ENCODE assay signal across 8 cellular contexts in genomic region chr16:66751135-66751991, GRCh38. TPM values are rescaled to one million over a fixed set of nuclear protein-coding genes. Genes with fewer than 3 reads are reported as not detected.
A peak's percentile ranks its signal among the peaks of the same experiment; 100 is the strongest.
DNase-seq lines count a peak whose midpoint lies in the region; ATAC-seq and TF ChIP-seq lines count a peak whose summit lies in the region.

Gene DYNC1LI2 (minus strand): TSS chr16:66751609. CDS start chr16:66751591, 18 bp downstream.

- H3K4me1 Mint-ChIP-seq in activated naive CD8-positive, alpha-beta T cell (ENCODE audit: low read depth) = peaks cover 38% of the 10 kb centered on the region
- peaks cover 13% of the 10 kb centered on the region for H3K4me1 Mint-ChIP-seq in glutamatergic neuron (ENCODE audit: low read depth, unreplicated experiment)
- peaks cover 27% of the 10 kb centered on the region for H3K4me1 Mint-ChIP-seq in osteocyte (ENCODE audit: unreplicated experiment)

- H3K4me3 Mint-ChIP-seq in activated naive CD8-positive, alpha-beta T cell = peak within 1 kb of the TSS; percentile 95
- peak within 1 kb of the TSS; percentile 91 for H3K4me3 Mint-ChIP-seq in glutamatergic neuron (ENCODE audit: unreplicated experiment)
- peak within 1 kb of the TSS; percentile 85 for H3K4me3 Mint-ChIP-seq in osteocyte (ENCODE audit: unreplicated experiment)

- H3K4me3 ChIP-seq in thoracic aorta = peak within 1 kb of the TSS; percentile 81

- in situ Hi-C loops in G401 (cut with HindIII; ENCODE audit: low sequenced_read_pairs) = no loop called here

- no peaks in the 10 kb centered on the region for H3K9me3 ChIP-seq in thoracic aorta

- no peaks in the 10 kb centered on the region for H3K9me3 Mint-ChIP-seq in activated naive CD8-positive, alpha-beta T cell (ENCODE audit: low read depth)
- peaks cover 9% of the 10 kb centered on the region for H3K9me3 Mint-ChIP-seq in glutamatergic neuron (ENCODE audit: unreplicated experiment)
- H3K9me3 Mint-ChIP-seq in osteocyte (ENCODE audit: unreplicated experiment) = no peaks in the 10 kb centered on the region

- ATAC-seq in GM21825 (IDR thresholded peaks at IDR 0.05; ENCODE audit: unreplicated experiment) (peak; percentile 89), thoracic aorta (ENCODE audit: insufficient number of reproducible peaks, low FRiP score, low read depth) (peak; percentile 94)

- H3K4me1 ChIP-seq in thoracic aorta (ENCODE audit: control insufficient read depth in 1 of 2, low read depth in 2 of 2) = peaks cover 18 to 30% of the 10 kb centered on the region in 2 donors

- H3K27ac ChIP-seq in thoracic aorta = peak within 1 kb of the TSS; percentile 81 to 83

- H3K36me3 Mint-ChIP-seq in activated naive CD8-positive, alpha-beta T cell = no peaks in the 10 kb centered on the region
- H3K36me3 Mint-ChIP-seq in glutamatergic neuron (ENCODE audit: unreplicated experiment) (no peaks in the 10 kb centered on the region), osteocyte (ENCODE audit: unreplicated experiment) (peaks cover 18% of the 10 kb centered on the region)

- no peaks in the 10 kb centered on the region for H3K27me3 ChIP-seq in thoracic aorta (replicated peaks; ENCODE audit: insufficient read depth)

- peak within 1 kb of the TSS; percentile 93 for H3K27ac Mint-ChIP-seq in activated naive CD8-positive, alpha-beta T cell
- H3K27ac Mint-ChIP-seq in glutamatergic neuron (ENCODE audit: unreplicated experiment) = peak within 1 kb of the TSS; percentile 91
- peak within 1 kb of the TSS; percentile 80 for H3K27ac Mint-ChIP-seq in osteocyte (ENCODE audit: unreplicated experiment)

- TF ChIP-seq CTCF in glutamatergic neuron (IDR thresholded peaks at IDR 0.05; ENCODE audit: partially characterized antibody, unreplicated experiment) (peak; percentile 75), osteocyte (IDR thresholded peaks at IDR 0.05) (peak; percentile 91), thoracic aorta (IDR thresholded peaks at IDR 0.05) (peak; percentile 75)

- no peaks in the 10 kb centered on the region for H3K36me3 ChIP-seq in thoracic aorta

- H3K27me3 Mint-ChIP-seq in activated naive CD8-positive, alpha-beta T cell = peaks cover 1% of the 10 kb centered on the region
- H3K27me3 Mint-ChIP-seq in glutamatergic neuron (ENCODE audit: unreplicated experiment) (peaks cover 4% of the 10 kb centered on the region), osteocyte (ENCODE audit: unreplicated experiment) (peaks cover 20% of the 10 kb centered on the region)

- peak; percentile 70 for DNase-seq in G401 (ENCODE audit: low spot score)
- DNase-seq in LHCN-M2 (ENCODE audit: low read depth) = peak; percentile 64
- DNase-seq in SKM-1 treated with dmso at 0.1 percent for 144 hours (lab: John Stamatoyannopoulos, UW; ENCODE audit: unreplicated experiment) = peak; percentile 55
- peak; percentile 86 for DNase-seq in glutamatergic neuron
- DNase-seq in osteocyte (ENCODE audit: extremely low spot score, unreplicated experiment) = peak; percentile 96
- DNase-seq in thoracic aorta (ENCODE audit: low spot score) = peak; percentile 53

RNA-seq across cellular contexts. Expression of gene DYNC1LI2, which starts in this region (rescaled TPM):
- 41.6 and 63.4 TPM in 2 replicates for total RNA-seq in G401 (2014; rRNA removed; shearing (Covaris generic))
- total RNA-seq in LHCN-M2 (2014; rRNA removed) (110 and 117 TPM in 2 replicates), glutamatergic neuron (ENCODE audit: unreplicated experiment) (269 TPM), osteocyte (139 and 151 TPM in 2 replicates), thoracic aorta (100 to 1,000 TPM; 110 to 200 TPM)
- polyA plus RNA-seq in LHCN-M2 (2012) = 41.5 TPM

Comparison
In these comparisons a context has a peak if more than half of its experiments do, and no peak if none do; other contexts are left out.
1. Peak in every context shown above with its lines: DNase-seq, ATAC-seq, H3K4me3 ChIP-seq and H3K27ac ChIP-seq.